ENCODE assay signal across 7 cellular contexts in genomic region chr19:45187421-45188100, GRCh38. TPM values are rescaled to one million over a fixed set of nuclear protein-coding genes. Genes with fewer than 3 reads are reported as not detected.
A peak's percentile ranks its signal among the peaks of the same experiment; 100 is the strongest.
DNase-seq lines count a peak whose midpoint lies in the region; ATAC-seq and TF ChIP-seq lines count a peak whose summit lies in the region.
"Had no signal": no experiment of that assay in that cellular context is flagged by ENCODE, and none has a peak within 500 bp of the region (broad histone marks: within the 10 kb centered on the region; RNA-seq: fewer than 3 reads in every experiment).

No MANE protein-coding gene starts in this region.

- no peak for TF ChIP-seq POLR2A in esophagus muscularis mucosa (IDR thresholded peaks at IDR 0.05; ENCODE audit: low read depth)

- no peak for TF ChIP-seq EP300 in esophagus muscularis mucosa (IDR thresholded peaks at IDR 0.05)

- H3K27ac ChIP-seq in esophagus muscularis mucosa (replicated peaks in 1 of 4) (no peak overlapping the region), upper lobe of right lung (no peak overlapping the region)

- no peaks in the 10 kb centered on the region for H3K27me3 ChIP-seq in esophagus muscularis mucosa
- no peaks in the 10 kb centered on the region for H3K27me3 ChIP-seq in upper lobe of right lung

- DNase-seq in GM12864 (ENCODE audit: low read depth), result no peak
- DNase-seq in NCI-H2171 (lab: John Stamatoyannopoulos, UW), result peak; percentile 75
- DNase-seq in esophagus muscularis mucosa (ENCODE audit: extremely low spot score), result no peak
- no peak for DNase-seq in upper lobe of right lung

- H3K36me3 ChIP-seq in esophagus muscularis mucosa, result no peaks in the 10 kb centered on the region
- no peaks in the 10 kb centered on the region for H3K36me3 ChIP-seq in upper lobe of right lung

- ATAC-seq in upper lobe of right lung, result peak; percentile 70
- ATAC-seq in HG03460 (IDR thresholded peaks at IDR 0.05; ENCODE audit: unreplicated experiment), result no peak
- no peak for ATAC-seq in HG03432 (IDR thresholded peaks at IDR 0.05; ENCODE audit: unreplicated experiment)

- H3K4me1 ChIP-seq in esophagus muscularis mucosa (peaks cover 0 to 4% (median 1%) of the 10 kb centered on the region in 4 donors), upper lobe of right lung (no peaks in the 10 kb centered on the region)

- TF ChIP-seq CTCF in GM12864 (IDR thresholded peaks at IDR 0.05; ENCODE audit: low read depth, low read length, missing control alignments) (peak; percentile 77), esophagus muscularis mucosa (IDR thresholded peaks at IDR 0.05) (peak; percentile 29 to 54 (median 36)), upper lobe of right lung (IDR thresholded peaks at IDR 0.05) (peak; percentile 52)

- WGBS in esophagus muscularis mucosa, result 40% methylated on average over 9 of the region's 12 CpGs

- H3K9me3 ChIP-seq in esophagus muscularis mucosa (no peaks in the 10 kb centered on the region), upper lobe of right lung (no peaks in the 10 kb centered on the region)

- no peak overlapping the region for H3K4me3 ChIP-seq in GM12864 (ENCODE audit: low read depth, low read length)
- no peak overlapping the region for H3K4me3 ChIP-seq in esophagus muscularis mucosa
- no peak overlapping the region for H3K4me3 ChIP-seq in upper lobe of right lung

- intact Hi-C loops in esophagus muscularis mucosa (cut with DNase I) (no loop called here), upper lobe of right lung (cut with DNase I) (no loop called here)

RNA-seq across cellular contexts. Expression of gene BLOC1S3, which starts 9.0 kb away (rescaled TPM):
- total RNA-seq in esophagus muscularis mucosa (10 to 100 TPM in 3 of 4 donors, 1 to 10 TPM in 1; 5.4 to 21.9 (median 16.1) TPM), upper lobe of right lung (17.8 TPM)

RNA-seq across cellular contexts. Expression of gene TRAPPC6A, which starts 9.5 kb away (rescaled TPM):
- total RNA-seq in esophagus muscularis mucosa (10 to 100 TPM; 18.3 to 27.0 (median 19.4) TPM), upper lobe of right lung (16.9 TPM)

RNA-seq across cellular contexts. Expression of gene NKPD1, which starts 26.8 kb away (rescaled TPM):
- under 1 TPM in 1 of 4 donors, not detected in 3; 0.26 TPM for total RNA-seq in esophagus muscularis mucosa
- total RNA-seq in upper lobe of right lung, result not detected

RNA-seq across cellular contexts. Expression of gene EXOC3L2, which starts 57.6 kb away (rescaled TPM):
- total RNA-seq in esophagus muscularis mucosa (1 to 10 TPM in 3 of 4 donors, under 1 TPM in 1; 0.42 to 3.6 (median 2.5) TPM), upper lobe of right lung (11.9 TPM)
- total RNA-seq: T-helper 1 cell treated with Interleukin-12 subunit alpha and Interleukin-12 subunit beta and Interleukin-4 antibody, amounts not matched to agents 30 ng/mL and 1 ng/mL, for 36 hours had no signal
